Comparison of ENCODE assay signal across 8 cellular contexts in the genomic region with DNA sequence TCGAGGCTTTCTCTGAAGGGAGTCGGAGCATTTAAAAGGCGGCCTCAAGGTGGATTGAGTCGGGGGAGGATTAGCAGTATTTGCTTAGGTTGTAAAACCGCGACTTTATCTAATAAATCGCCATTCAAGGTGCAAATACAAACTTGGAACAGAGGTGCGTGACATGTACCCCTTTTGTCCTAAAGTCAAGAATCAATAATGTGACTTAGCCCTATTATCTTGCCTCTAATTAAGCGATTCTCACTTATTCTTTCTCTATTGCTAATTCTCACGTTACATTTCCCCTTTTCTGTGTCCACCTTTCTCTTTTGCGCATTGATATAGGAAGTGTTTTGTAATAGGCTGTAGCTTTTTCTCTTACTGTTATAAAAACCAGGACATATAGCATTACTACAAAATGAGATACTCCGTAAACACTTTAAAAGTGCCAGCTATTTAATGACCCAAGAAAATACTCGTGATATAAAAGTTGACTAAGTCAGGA. TPM values are rescaled to one million over a fixed set of nuclear protein-coding genes. Genes with fewer than 3 reads are reported as not detected.
DNase-seq lines count a peak whose midpoint lies in the region; ATAC-seq, FAIRE-seq and TF ChIP-seq lines count a peak whose summit lies in the region.

No MANE protein-coding gene starts in this region.

- no peaks in the 10 kb centered on the region for H4K20me1 ChIP-seq in endothelial cell of umbilical vein (replicated peaks; ENCODE audit: control insufficient read depth, extremely low read depth, insufficient read depth, low read length)

- H3K27ac ChIP-seq in AG04450 (ENCODE audit: low read depth, low read length): peak overlapping the region; percentile 42
- peak overlapping the region; percentile 66 for H3K27ac ChIP-seq in endothelial cell of umbilical vein (ENCODE audit: insufficient read depth, low read depth, low read length)

- H3K79me2 ChIP-seq in endothelial cell of umbilical vein (ENCODE audit: control insufficient read depth, insufficient read depth, low read length): peaks cover 45% of the 10 kb centered on the region

- H3K4me1 ChIP-seq in endothelial cell of umbilical vein (ENCODE audit: control insufficient read depth, extremely low read depth, insufficient read depth, low read length): peaks cover 22% of the 10 kb centered on the region

- peak overlapping the region; percentile 79 for H2AFZ ChIP-seq in endothelial cell of umbilical vein (ENCODE audit: low read depth, low read length)

- no peaks in the 10 kb centered on the region; the same call in 1 of the 2 replicates for H3K9me3 ChIP-seq in AG04450 (ENCODE audit: control insufficient read depth, insufficient read depth, low read length)
- H3K9me3 ChIP-seq in endothelial cell of umbilical vein (replicated peaks; ENCODE audit: control insufficient read depth, insufficient read depth, low read length): no peaks in the 10 kb centered on the region

- ATAC-seq in GM19351 (IDR thresholded peaks at IDR 0.05; ENCODE audit: unreplicated experiment) (peak; percentile 5), GM21786 (IDR thresholded peaks at IDR 0.05; ENCODE audit: unreplicated experiment) (no peak)

- FAIRE-seq in endothelial cell of umbilical vein (lab: Jason Lieb, UNC): no peak

- H3K4me3 ChIP-seq in AG04450 (ENCODE audit: low read depth, low read length): peak overlapping the region; percentile 96
- peak overlapping the region; percentile 96 for H3K4me3 ChIP-seq in NB4 (ENCODE audit: low read depth, low read length)
- peak overlapping the region; percentile 75 to 94 (median 91) for H3K4me3 ChIP-seq in endothelial cell of umbilical vein (replicated peaks in 1 of 3; ENCODE audit: insufficient read depth in 1 of 3, low read depth in 1 of 3, low read length in 3 of 3)
- H3K4me3 ChIP-seq in skeletal muscle cell (ENCODE audit: low read depth, low read length): peak overlapping the region; percentile 69

- H3K9ac ChIP-seq in endothelial cell of umbilical vein (replicated peaks; ENCODE audit: extremely low read depth, insufficient read depth, low read length): peak overlapping the region; percentile 71

- no peak for TF ChIP-seq CTCF in AG04450 (IDR thresholded peaks at IDR 0.05; ENCODE audit: low read depth, low read length)
- TF ChIP-seq CTCF in NB4 (IDR thresholded peaks at IDR 0.05; ENCODE audit: low read depth, low read length): no peak
- TF ChIP-seq CTCF in endothelial cell of umbilical vein (IDR thresholded peaks at IDR 0.05; ENCODE audit: extremely low read depth in 1 of 2, insufficient read depth in 1 of 2, low read depth in 1 of 2, low read length in 2 of 2): no peak

- dilution Hi-C loops in endothelial cell of umbilical vein (cut with MboI; ENCODE audit: extremely low pct_ligation_motif_present, low sequenced_read_pairs): no loop called here

- H3K4me2 ChIP-seq in endothelial cell of umbilical vein (ENCODE audit: insufficient read depth, low read length): peak overlapping the region; percentile 94

- POLR2A ChIA-PET in AG04450 (lab: Yijun Ruan, JAX): interaction anchor here (0.6 to 2.1 kb wide), 5 partner anchors 10 to 420 kb away, joined by 3 to 10 read pairs (median 6); a partner anchor contains a TSS
- POLR2A ChIA-PET in endothelial cell of umbilical vein (lab: Charles Lee): interaction anchor here (0.8 to 1.5 kb wide), 4 partner anchors 9 to 316 kb away, joined by 3 to 6 read pairs (median 4); a partner anchor contains a TSS

- TF ChIP-seq POLR2A in NB4 (IDR thresholded peaks at IDR 0.05; ENCODE audit: extremely low read depth, insufficient read length): no peak
- no peak for TF ChIP-seq POLR2A in endothelial cell of umbilical vein (IDR thresholded peaks at IDR 0.05; ENCODE audit: low read depth, low read length)

- no peaks in the 10 kb centered on the region for H3K9me1 ChIP-seq in endothelial cell of umbilical vein (replicated peaks; ENCODE audit: control insufficient read depth, extremely low read depth, insufficient read depth, low read length)

- intact Hi-C loops in endothelial cell of umbilical vein (cut with micrococcal nuclease): loop anchor here (1.0 to 2.0 kb wide), 2 partner anchors 12 to 42 kb away; a partner anchor contains a TSS

- CTCF ChIA-PET in AG04450 (lab: Charles Lee) (interaction anchor here (0.6 to 8.0 kb wide), 3 partner anchors 10 to 18 kb away, joined by 3 to 62 read pairs (median 5); no protein-coding TSS in a partner anchor), endothelial cell of umbilical vein (lab: Charles Lee) (interaction anchor here (1.2 to 9.8 kb wide), 8 partner anchors 9 to 239 kb away, joined by 3 to 95 read pairs (median 4); a partner anchor contains a TSS)

- DNase-seq in AG04450 (ENCODE audit: low read depth, low spot score) (no peak), NB4 (ENCODE audit: low read depth) (peak; percentile 56), endothelial cell of umbilical vein (ENCODE audit: low read depth, low spot score) (no peak), skeletal muscle cell (ENCODE audit: low read depth) (no peak), inferior parietal cortex (ENCODE audit: extremely low spot score) (no peak), iPS-NIHi11 (ENCODE audit: low spot score) (no peak)

- no peaks in the 10 kb centered on the region for H3K36me3 ChIP-seq in endothelial cell of umbilical vein (ENCODE audit: control insufficient read depth in 2 of 2, extremely low read depth in 1 of 2, insufficient read depth in 2 of 2, low read length in 2 of 2)

- no peaks in the 10 kb centered on the region for H3K27me3 ChIP-seq in AG04450 (ENCODE audit: control insufficient read depth, insufficient read depth, low read length)
- H3K27me3 ChIP-seq in endothelial cell of umbilical vein (ENCODE audit: control insufficient read depth in 2 of 2, insufficient read depth in 2 of 2, low read length in 2 of 2): no peaks in the 10 kb centered on the region

- BruUV-seq in endothelial cell of umbilical vein (replicated peaks; lab: Mats Ljungman, UMichigan): TSS peak; percentile 79

TF ChIP-seq in endothelial cell of umbilical vein, 7 proteins besides CTCF, POLR2A, EP300 and RAD21:
- TF ChIP-seq, protein P1, sequence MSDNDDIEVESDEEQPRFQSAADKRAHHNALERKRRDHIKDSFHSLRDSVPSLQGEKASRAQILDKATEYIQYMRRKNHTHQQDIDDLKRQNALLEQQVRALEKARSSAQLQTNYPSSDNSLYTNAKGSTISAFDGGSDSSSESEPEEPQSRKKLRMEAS (IDR thresholded peaks at IDR 0.05; ENCODE audit: insufficient read depth, insufficient read length): no peak
- TF ChIP-seq FOS (IDR thresholded peaks at IDR 0.05; ENCODE audit: borderline replicate concordance, insufficient read depth, low read length) (no peak), MYC (IDR thresholded peaks at IDR 0.05; ENCODE audit: low read depth, low read length) (no peak), JUN (IDR thresholded peaks at IDR 0.05; ENCODE audit: borderline replicate concordance, insufficient read depth, insufficient read length, low read depth) (no peak), POLR2AphosphoS5 (IDR thresholded peaks at IDR 0.05; ENCODE audit: insufficient read depth, low read depth, low read length) (no peak), GATA2 (IDR thresholded peaks at IDR 0.05; ENCODE audit: insufficient read depth, insufficient read length, low read depth, low read length) (no peak)

RNA-seq across cellular contexts. Expression of a gene that starts 0.6 kb away (rescaled TPM):
- polyA plus RNA-seq in AG04450 (2011; rRNA removed) (65.6 and 75.0 TPM in 2 replicates), endothelial cell of umbilical vein (26.6 and 42.2 TPM in 2 replicates)
- polyA minus RNA-seq in AG04450 (2011; rRNA and poly(A)+ RNA removed): 29.9 and 84.7 TPM in 2 replicates
- 197 and 213 TPM in 2 replicates for total RNA-seq in endothelial cell of umbilical vein
- polyA plus RNA-seq in endothelial cell of umbilical vein (2011; cell fraction: cytosol; rRNA removed): 40.9 and 41.1 TPM in 2 replicates
- polyA plus RNA-seq in endothelial cell of umbilical vein (2011; cell fraction: nucleus; rRNA removed): 57.1 and 70.7 TPM in 2 replicates
- polyA plus RNA-seq in endothelial cell of umbilical vein (2012): 200 and 209 TPM in 2 replicates
- polyA minus RNA-seq in endothelial cell of umbilical vein: 61.1 and 80.6 TPM in 2 replicates
- 8.8 TPM for polyA minus RNA-seq in endothelial cell of umbilical vein (2011; cell fraction: cytosol; rRNA and poly(A)+ RNA removed)
- polyA minus RNA-seq in endothelial cell of umbilical vein (2011; cell fraction: nucleus; rRNA and poly(A)+ RNA removed): 66.2 and 80.0 TPM in 2 replicates

RNA-seq across cellular contexts. Expression of a gene that starts 41.6 kb away (rescaled TPM):
- 235 and 263 TPM in 2 replicates for polyA plus RNA-seq in AG04450 (2011; rRNA removed)
- polyA minus RNA-seq in AG04450 (2011; rRNA and poly(A)+ RNA removed): 22.2 and 38.8 TPM in 2 replicates
- 426 and 455 TPM in 2 replicates for total RNA-seq in endothelial cell of umbilical vein
- 193 and 254 TPM in 2 replicates for polyA plus RNA-seq in endothelial cell of umbilical vein
- polyA plus RNA-seq in endothelial cell of umbilical vein (2011; cell fraction: cytosol; rRNA removed): 190 and 198 TPM in 2 replicates
- polyA plus RNA-seq in endothelial cell of umbilical vein (2011; cell fraction: nucleus; rRNA removed): 93.3 and 104 TPM in 2 replicates
- 421 and 484 TPM in 2 replicates for polyA plus RNA-seq in endothelial cell of umbilical vein (2012)
- 79.4 and 85.3 TPM in 2 replicates for polyA minus RNA-seq in endothelial cell of umbilical vein
- 54.4 TPM for polyA minus RNA-seq in endothelial cell of umbilical vein (2011; cell fraction: cytosol; rRNA and poly(A)+ RNA removed)
- 24.0 and 27.7 TPM in 2 replicates for polyA minus RNA-seq in endothelial cell of umbilical vein (2011; cell fraction: nucleus; rRNA and poly(A)+ RNA removed)
